1 cellular context compared by ENCODE assay signal in genomic region chr15:90901799-90902655, GRCh38.
TF ChIP-seq lines count a peak whose summit lies in the region.

No MANE protein-coding gene starts in this region.

TF ChIP-seq in HEK293, 187 proteins besides CTCF, POLR2A, EP300 and RAD21 (continued from another document and continues in another):
- TF ChIP-seq ZNF280C (tag by site-specific recombination; IDR thresholded peaks at IDR 0.05) (no peak), PRDM4 (tag by site-specific recombination; IDR thresholded peaks at IDR 0.05) (0 out of 2 replicates have a peak, but pooled peaks have one; percentile 31), SALL2 (tag by site-specific recombination; IDR thresholded peaks at IDR 0.05; ENCODE audit: borderline replicate concordance) (no peak), ZNF18 (tag by site-specific recombination; IDR thresholded peaks at IDR 0.05) (no peak), ZBTB11 (tag by site-specific recombination; conservative IDR thresholded peaks at IDR 0.05; ENCODE audit: low read depth) (peak; percentile 56), GLI4 (tag by site-specific recombination; IDR thresholded peaks at IDR 0.05) (0 out of 2 replicates have a peak, but pooled peaks have one; percentile 57), ZNF571 (tag by site-specific recombination; IDR thresholded peaks at IDR 0.05) (no peak), ZNF391 (tag by site-specific recombination; IDR thresholded peaks at IDR 0.05; ENCODE audit: borderline replicate concordance, low read depth) (no peak), TCF7L2 (IDR thresholded peaks at IDR 0.05; ENCODE audit: borderline replicate concordance, low read depth, low read length) (no peak), ZNF580 (tag by site-specific recombination; IDR thresholded peaks at IDR 0.05) (0 out of 2 replicates have a peak, but pooled peaks have one; percentile 20), BCL6B (tag by site-specific recombination; IDR thresholded peaks at IDR 0.05) (no peak), ZNF830 (tag by site-specific recombination; IDR thresholded peaks at IDR 0.05; ENCODE audit: low read depth) (no peak), ZNF558 (tag by site-specific recombination; IDR thresholded peaks at IDR 0.05) (no peak), ZNF324 (tag by site-specific recombination; IDR thresholded peaks at IDR 0.05) (peak; percentile 55; the same call in 1 of the 2 replicates), ZNF626 (tag by site-specific recombination; IDR thresholded peaks at IDR 0.05) (no peak), PRDM1 (tag by site-specific recombination; IDR thresholded peaks at IDR 0.05) (peak; percentile 84), GFI1B (tag by site-specific recombination; IDR thresholded peaks at IDR 0.05) (no peak), ZNF561 (tag by site-specific recombination; IDR thresholded peaks at IDR 0.05; ENCODE audit: borderline replicate concordance) (peak; percentile 94; the same call in 1 of the 2 replicates), KLF8 (tag by site-specific recombination; IDR thresholded peaks at IDR 0.05) (peak; percentile 78), ZNF132 (tag by site-specific recombination; IDR thresholded peaks at IDR 0.05; ENCODE audit: borderline replicate concordance) (no peak), ZSCAN5A (tag by site-specific recombination; IDR thresholded peaks at IDR 0.05) (no peak), ZNF26 (tag by site-specific recombination; IDR thresholded peaks at IDR 0.05) (no peak), ZNF639 (tag by site-specific recombination; IDR thresholded peaks at IDR 0.05) (0 out of 2 replicates have a peak, but pooled peaks have one; percentile 43), ZNF423 (tag by site-specific recombination; IDR thresholded peaks at IDR 0.05) (no peak), ZNF596 (tag by site-specific recombination; IDR thresholded peaks at IDR 0.05) (no peak), ZNF660 (tag by site-specific recombination; IDR thresholded peaks at IDR 0.05) (peak; percentile 73), ZNF2 (tag by site-specific recombination; IDR thresholded peaks at IDR 0.05) (peak; percentile 86), ZNF280D (tag by site-specific recombination; IDR thresholded peaks at IDR 0.05) (no peak), ZNF266 (tag by site-specific recombination; IDR thresholded peaks at IDR 0.05; ENCODE audit: low read depth) (no peak), ZNF335 (tag by site-specific recombination; conservative IDR thresholded peaks at IDR 0.05) (peak; percentile 83), ZSCAN16 (tag by site-specific recombination; IDR thresholded peaks at IDR 0.05) (0 out of 2 replicates have a peak, but pooled peaks have one; percentile 31), ZBTB26 (tag by site-specific recombination; optimal IDR thresholded peaks at IDR 0.05) (no peak), ZFP69B (tag by site-specific recombination; IDR thresholded peaks at IDR 0.05) (no peak; the same call in 1 of the 2 replicates), ZNF366 (tag by site-specific recombination; conservative IDR thresholded peaks at IDR 0.05) (peak; percentile 56), ZNF202 (tag by site-specific recombination; IDR thresholded peaks at IDR 0.05; ENCODE audit: borderline replicate concordance) (no peak), ZNF211 (tag by site-specific recombination; IDR thresholded peaks at IDR 0.05; ENCODE audit: low read depth) (no peak)
